Comparison of ENCODE assay signal across 18 cellular contexts in genomic region chr1:221949996-221950395, GRCh38.
DNase-seq lines count a peak whose midpoint lies in the region; FAIRE-seq and TF ChIP-seq lines count a peak whose summit lies in the region.
"Had no signal": no experiment of that assay in that cellular context is flagged by ENCODE, and none has a peak within 500 bp of the region (broad histone marks: within the 10 kb centered on the region; RNA-seq: fewer than 3 reads in every experiment).

No MANE protein-coding gene starts in this region.

- no peak for TF ChIP-seq POLR2A in Peyer's patch (IDR thresholded peaks at IDR 0.05)

- no peak overlapping the region for H3K23ac ChIP-seq in H9 (ENCODE audit: insufficient read length, low read depth, low read length)
- H3K23ac ChIP-seq in trophoblast cell (ENCODE audit: low read length), result no peak overlapping the region

- H3K9me3 ChIP-seq in H9 (ENCODE audit: control insufficient read depth, low read depth, low read length), result no peaks in the 10 kb centered on the region
- H3K9me3 ChIP-seq in astrocyte (ENCODE audit: insufficient read depth, low read depth, low read length), result peaks cover 6% of the 10 kb centered on the region
- H3K9me3 ChIP-seq in trophoblast cell (ENCODE audit: insufficient read depth, low read depth, low read length), result no peaks in the 10 kb centered on the region
- no peaks in the 10 kb centered on the region for H3K9me3 ChIP-seq in Peyer's patch
- H3K9me3 ChIP-seq: HAP-1 had no signal

- H3K9me3 Mint-ChIP-seq in H9 (peaks cover 0 to 9% of the 10 kb centered on the region in 2 experiments; a peak in 3 of 5 replicates), astrocyte (ENCODE audit: unreplicated experiment) (peaks cover 27% of the 10 kb centered on the region)

- H3K23me2 ChIP-seq in H9 (ENCODE audit: insufficient read length, low read depth, low read length, poor library complexity, severe bottlenecking), result no peaks in the 10 kb centered on the region

- WGBS in H9 (ENCODE audit: extremely low coverage, insufficient read length, low lambda C conversion rate), result no CpG with 5 or more reads among the region's 3 CpGs
- no CpG with 5 or more reads among the region's 3 CpGs for WGBS in trophoblast cell (ENCODE audit: extremely low coverage, insufficient coverage, insufficient read length)

- H3K79me2 ChIP-seq in H9 (ENCODE audit: insufficient read depth, low read length), result no peaks in the 10 kb centered on the region
- H3K79me2 ChIP-seq in astrocyte (ENCODE audit: insufficient read depth, low read length), result no peaks in the 10 kb centered on the region
- H3K79me2 ChIP-seq in trophoblast cell (ENCODE audit: control insufficient read depth, insufficient read depth, low read length, poor library complexity), result peaks cover 3% of the 10 kb centered on the region

- no peak overlapping the region for H4K5ac ChIP-seq in H9 (ENCODE audit: insufficient read length, low read depth, low read length)

- DNase-seq in H9 (no peak), astrocyte (ENCODE audit: low read depth) (no peak), trophoblast cell (no peak), Peyer's patch (no peak), SKM-1 treated with dmso at 0.1 percent for 144 hours (lab: John Stamatoyannopoulos, UW; ENCODE audit: unreplicated experiment) (no peak), GM13977 (ENCODE audit: low spot score) (no peak)
- DNase-seq: CD8-positive, alpha-beta T cell; DMS 273 treated with DMSO at 0.1 percent for 48 hours; DMS53; DND-41; EL had no signal

- H3K18ac ChIP-seq in H9 (ENCODE audit: insufficient read length, low read depth, low read length) (no peak overlapping the region), trophoblast cell (ENCODE audit: low read length) (peak overlapping the region; percentile 95)

- no peak for FAIRE-seq in astrocyte (lab: Jason Lieb, UNC)
- FAIRE-seq: GM12878, GM19239, H1, HepG2 had no signal

- H2BK15ac ChIP-seq in H9 (ENCODE audit: low read depth, low read length), result no peak overlapping the region

- H4K20me1 ChIP-seq in H9 (ENCODE audit: control insufficient read depth, insufficient read depth, insufficient read length) (no peaks in the 10 kb centered on the region), astrocyte (ENCODE audit: insufficient read depth, low read length) (no peaks in the 10 kb centered on the region)
- H4K20me1 ChIP-seq: BLaER1 treated with 17β-estradiol and CSF1 and Interleukin-3, amounts not matched to agents 10 nM and 100 nM had no signal

- in situ Hi-C loops in GM13977 (cut with MboI; ENCODE audit: low pct_unique_long_range_greater_than_20kb, low sequenced_read_pairs, unreplicated experiment), result no loop called here

- H2BK20ac ChIP-seq in H9 (ENCODE audit: low read depth, low read length, poor library complexity, severe bottlenecking), result no peak overlapping the region

- H4K8ac ChIP-seq in H9 (replicated peaks; ENCODE audit: insufficient read length, low read depth, low read length), result no peak overlapping the region
- H4K8ac ChIP-seq in trophoblast cell (ENCODE audit: low read depth, low read length), result peak overlapping the region; percentile 48

- H2BK120ac ChIP-seq in H9 (ENCODE audit: low read depth, low read length, poor library complexity, severe bottlenecking), result no peak overlapping the region
- H2BK120ac ChIP-seq in trophoblast cell (ENCODE audit: insufficient read depth, low read length, poor library complexity), result peak overlapping the region; percentile 76

- no peaks in the 10 kb centered on the region for H3K27me3 Mint-ChIP-seq in H9 (ENCODE audit: low read depth)
- H3K27me3 Mint-ChIP-seq in astrocyte (ENCODE audit: low read depth, unreplicated experiment), result no peaks in the 10 kb centered on the region
- H3K27me3 Mint-ChIP-seq: B cell had no signal

- H3K4ac ChIP-seq in H9 (ENCODE audit: low read depth, low read length) (no peak overlapping the region), trophoblast cell (ENCODE audit: low read depth, low read length) (no peak overlapping the region)

- H3K4me2 ChIP-seq in H9 (ENCODE audit: insufficient read depth, insufficient read length, low read length) (no peak overlapping the region), astrocyte (ENCODE audit: low read length) (no peak overlapping the region), trophoblast cell (ENCODE audit: low read length) (no peak overlapping the region)
- H3K4me2 ChIP-seq: BLaER1 treated with 17β-estradiol and CSF1 and Interleukin-3, amounts not matched to agents 10 nM and 100 nM had no signal

- no peaks in the 10 kb centered on the region for H3K79me1 ChIP-seq in H9 (ENCODE audit: insufficient read depth, low read depth, low read length, poor library complexity, severe bottlenecking)
- peaks cover 34% of the 10 kb centered on the region for H3K79me1 ChIP-seq in trophoblast cell (ENCODE audit: low read length)

- no peak overlapping the region for H2BK12ac ChIP-seq in H9 (ENCODE audit: insufficient read length, low read depth, low read length)
- peak overlapping the region; percentile 98 for H2BK12ac ChIP-seq in trophoblast cell (ENCODE audit: low read length)

- H3K4me3 ChIP-seq in astrocyte (ENCODE audit: insufficient read depth, low read depth, low read length), result no peak overlapping the region
- no peak overlapping the region for H3K4me3 ChIP-seq in trophoblast cell (ENCODE audit: low read depth, low read length)
- H3K4me3 ChIP-seq in Peyer's patch, result no peak overlapping the region
- H3K4me3 ChIP-seq: BLaER1 treated with 17β-estradiol and CSF1 and Interleukin-3, amounts not matched to agents 10 nM and 100 nM; GM12878; HAP-1 had no signal

- H3K4me1 Mint-ChIP-seq in H9, result 0 out of 4 replicates have a peak, but pooled peaks cover 0 to 4% of the 10 kb centered on the region in 2 experiments
- peaks cover 24% of the 10 kb centered on the region for H3K4me1 Mint-ChIP-seq in astrocyte (ENCODE audit: low read depth, unreplicated experiment)
- H3K4me1 Mint-ChIP-seq: B cell had no signal

- no peak overlapping the region for H3K56ac ChIP-seq in H9 (ENCODE audit: insufficient read length, low read depth, low read length)

- H2AK5ac ChIP-seq in H9 (ENCODE audit: insufficient read length, low read length) (no peak overlapping the region), trophoblast cell (ENCODE audit: low read length) (peak overlapping the region; percentile 31)

- no peak overlapping the region for H3K9ac ChIP-seq in H9 (ENCODE audit: extremely low read depth, insufficient read length, low read length)
- H3K9ac ChIP-seq in astrocyte (ENCODE audit: low read length), result no peak overlapping the region
- no peak overlapping the region for H3K9ac ChIP-seq in trophoblast cell (ENCODE audit: low read length)
- H3K9ac ChIP-seq: BLaER1 treated with 17β-estradiol and CSF1 and Interleukin-3, amounts not matched to agents 10 nM and 100 nM had no signal

- no peaks in the 10 kb centered on the region for H3K4me1 ChIP-seq in H9 (ENCODE audit: insufficient read depth, low read length)
- no peaks in the 10 kb centered on the region for H3K4me1 ChIP-seq in astrocyte (ENCODE audit: insufficient read depth, low read length)
- H3K4me1 ChIP-seq in trophoblast cell (ENCODE audit: control insufficient read depth in 1 of 2, insufficient read depth in 2 of 2, low read length in 2 of 2), result peaks cover 6 to 7% of the 10 kb centered on the region in 2 experiments
- no peaks in the 10 kb centered on the region for H3K4me1 ChIP-seq in Peyer's patch
- H3K4me1 ChIP-seq: HAP-1 had no signal

- H4K91ac ChIP-seq in H9 (ENCODE audit: insufficient read length, low read depth, low read length) (no peak overlapping the region), trophoblast cell (ENCODE audit: low read depth, low read length) (peak overlapping the region; percentile 87)

- no peak overlapping the region for H3K27ac ChIP-seq in H9 (ENCODE audit: insufficient read length, low read depth, low read length)
- H3K27ac ChIP-seq in astrocyte (ENCODE audit: low read depth, low read length), result no peak overlapping the region
- no peak overlapping the region for H3K27ac ChIP-seq in trophoblast cell (ENCODE audit: low read depth, low read length)
- H3K27ac ChIP-seq in Peyer's patch, result no peak overlapping the region
- H3K27ac ChIP-seq: BLaER1 treated with 17β-estradiol and CSF1 and Interleukin-3, amounts not matched to agents 10 nM and 100 nM had no signal

- H3T11ph ChIP-seq in H9 (ENCODE audit: low read length), result no peak overlapping the region

- TF ChIP-seq CTCF in H9 (conservative IDR thresholded peaks at IDR 0.05) (no peak), astrocyte (IDR thresholded peaks at IDR 0.05; ENCODE audit: insufficient read depth, low read depth, low read length) (no peak), Peyer's patch (IDR thresholded peaks at IDR 0.05) (no peak), GM13977 (IDR thresholded peaks at IDR 0.05; ENCODE audit: extremely low read depth, insufficient read depth, missing control alignments) (no peak)

- H3K14ac ChIP-seq in H9 (ENCODE audit: insufficient read depth, low read length) (no peak overlapping the region), trophoblast cell (ENCODE audit: low read length) (peak overlapping the region; percentile 70)

- H3K27ac Mint-ChIP-seq in H9 (peak overlapping the region in 2 of 3 experiments; percentile 62 to 70; a peak in 3 of 7 replicates), astrocyte (ENCODE audit: unreplicated experiment) (peak overlapping the region; percentile 50)
- H3K27ac Mint-ChIP-seq: B cell; CD8-positive, alpha-beta T cell had no signal

- no peaks in the 10 kb centered on the region for H3K36me3 ChIP-seq in astrocyte (ENCODE audit: insufficient read depth, low read length)
- H3K36me3 ChIP-seq in trophoblast cell (ENCODE audit: control insufficient read depth in 1 of 2, insufficient read depth in 2 of 2, low read length in 2 of 2), result peaks cover 0 to 6% of the 10 kb centered on the region in 2 experiments
- H3K36me3 ChIP-seq in Peyer's patch, result no peaks in the 10 kb centered on the region
- H3K36me3 ChIP-seq: BLaER1 treated with 17β-estradiol and CSF1 and Interleukin-3, amounts not matched to agents 10 nM and 100 nM; HAP-1 had no signal

- H3K4me3 Mint-ChIP-seq in H9 (no peak overlapping the region), astrocyte (ENCODE audit: unreplicated experiment) (no peak overlapping the region)
- H3K4me3 Mint-ChIP-seq: B cell; CD8-positive, alpha-beta T cell had no signal

- H3K27me3 ChIP-seq in H9 (ENCODE audit: insufficient read depth, low read length) (no peaks in the 10 kb centered on the region), astrocyte (ENCODE audit: insufficient read depth, low read length) (no peaks in the 10 kb centered on the region), trophoblast cell (ENCODE audit: insufficient read depth, low read length) (no peaks in the 10 kb centered on the region), Peyer's patch (no peaks in the 10 kb centered on the region)
- H3K27me3 ChIP-seq: BLaER1 treated with 17β-estradiol and CSF1 and Interleukin-3, amounts not matched to agents 10 nM and 100 nM had no signal

- H2AFZ ChIP-seq in H9 (ENCODE audit: low read length), result no peak overlapping the region
- H2AFZ ChIP-seq in astrocyte (ENCODE audit: low read depth, low read length), result no peak overlapping the region
- H2AFZ ChIP-seq in trophoblast cell (ENCODE audit: insufficient read depth, low read length, poor library complexity), result no peak overlapping the region

- no peaks in the 10 kb centered on the region; a peak in 2 of 7 replicates for H3K36me3 Mint-ChIP-seq in H9 (ENCODE audit: insufficient read depth in 1 of 3, low read depth in 3 of 3)
- peaks cover 12% of the 10 kb centered on the region for H3K36me3 Mint-ChIP-seq in astrocyte (ENCODE audit: low read depth, unreplicated experiment)
- H3K36me3 Mint-ChIP-seq: CD8-positive, alpha-beta T cell had no signal

- H2BK5ac ChIP-seq in H9 (ENCODE audit: insufficient read length, low read length), result no peak overlapping the region
- H2BK5ac ChIP-seq in trophoblast cell (ENCODE audit: low read depth, low read length, poor library complexity), result peak overlapping the region; percentile 80

- H4K12ac ChIP-seq in trophoblast cell (ENCODE audit: low read depth, low read length), result no peak overlapping the region
